1 cellular context compared by ENCODE assay signal in the genomic region with DNA sequence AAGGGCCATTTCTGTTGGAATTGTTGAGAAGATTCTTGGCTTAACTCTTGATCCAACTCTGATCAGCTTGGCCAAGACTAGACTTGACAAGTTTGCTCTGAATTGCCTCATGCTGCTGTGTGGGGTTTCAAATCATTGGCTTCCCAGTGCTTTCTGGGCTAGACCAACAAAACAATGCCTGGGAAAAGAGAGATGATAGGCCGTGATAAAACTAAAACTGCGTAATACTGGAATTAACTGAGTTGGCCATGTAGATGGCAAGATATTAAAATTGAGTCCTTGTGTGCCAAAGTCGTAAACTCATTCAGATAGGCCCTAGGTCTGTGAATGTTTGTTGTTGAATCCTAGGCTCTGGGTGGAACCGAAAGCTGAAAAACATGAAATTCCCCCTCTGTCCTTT.
TF ChIP-seq lines count a peak whose summit lies in the region.

No MANE protein-coding gene starts in this region.

TF ChIP-seq in HepG2, 621 proteins besides CTCF, POLR2A, EP300 and RAD21 (continued from another document):
- TF ChIP-seq, protein P1, sequence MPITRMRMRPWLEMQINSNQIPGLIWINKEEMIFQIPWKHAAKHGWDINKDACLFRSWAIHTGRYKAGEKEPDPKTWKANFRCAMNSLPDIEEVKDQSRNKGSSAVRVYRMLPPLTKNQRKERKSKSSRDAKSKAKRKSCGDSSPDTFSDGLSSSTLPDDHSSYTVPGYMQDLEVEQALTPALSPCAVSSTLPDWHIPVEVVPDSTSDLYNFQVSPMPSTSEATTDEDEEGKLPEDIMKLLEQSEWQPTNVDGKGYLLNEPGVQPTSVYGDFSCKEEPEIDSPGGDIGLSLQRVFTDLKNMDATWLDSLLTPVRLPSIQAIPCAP (CRISPR knock-in tag; IDR thresholded peaks at IDR 0.05; ENCODE audit: low read depth): no peak
- no peak for TF ChIP-seq KLF6 (CRISPR knock-in tag; IDR thresholded peaks at IDR 0.05)
- TF ChIP-seq, protein P2, sequence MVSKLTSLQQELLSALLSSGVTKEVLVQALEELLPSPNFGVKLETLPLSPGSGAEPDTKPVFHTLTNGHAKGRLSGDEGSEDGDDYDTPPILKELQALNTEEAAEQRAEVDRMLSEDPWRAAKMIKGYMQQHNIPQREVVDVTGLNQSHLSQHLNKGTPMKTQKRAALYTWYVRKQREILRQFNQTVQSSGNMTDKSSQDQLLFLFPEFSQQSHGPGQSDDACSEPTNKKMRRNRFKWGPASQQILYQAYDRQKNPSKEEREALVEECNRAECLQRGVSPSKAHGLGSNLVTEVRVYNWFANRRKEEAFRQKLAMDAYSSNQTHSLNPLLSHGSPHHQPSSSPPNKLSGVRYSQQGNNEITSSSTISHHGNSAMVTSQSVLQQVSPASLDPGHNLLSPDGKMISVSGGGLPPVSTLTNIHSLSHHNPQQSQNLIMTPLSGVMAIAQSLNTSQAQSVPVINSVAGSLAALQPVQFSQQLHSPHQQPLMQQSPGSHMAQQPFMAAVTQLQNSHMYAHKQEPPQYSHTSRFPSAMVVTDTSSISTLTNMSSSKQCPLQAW (CRISPR knock-in tag; IDR thresholded peaks at IDR 0.05): no peak
- TF ChIP-seq ZMAT3 (CRISPR knock-in tag; conservative IDR thresholded peaks at IDR 0.05): no peak
- TF ChIP-seq ZNF572 (CRISPR knock-in tag; IDR thresholded peaks at IDR 0.05): no peak
- TF ChIP-seq TAF15 (IDR thresholded peaks at IDR 0.05; ENCODE audit: low read depth, low read length, poor library complexity, severe bottlenecking): no peak
- TF ChIP-seq, protein P3, sequence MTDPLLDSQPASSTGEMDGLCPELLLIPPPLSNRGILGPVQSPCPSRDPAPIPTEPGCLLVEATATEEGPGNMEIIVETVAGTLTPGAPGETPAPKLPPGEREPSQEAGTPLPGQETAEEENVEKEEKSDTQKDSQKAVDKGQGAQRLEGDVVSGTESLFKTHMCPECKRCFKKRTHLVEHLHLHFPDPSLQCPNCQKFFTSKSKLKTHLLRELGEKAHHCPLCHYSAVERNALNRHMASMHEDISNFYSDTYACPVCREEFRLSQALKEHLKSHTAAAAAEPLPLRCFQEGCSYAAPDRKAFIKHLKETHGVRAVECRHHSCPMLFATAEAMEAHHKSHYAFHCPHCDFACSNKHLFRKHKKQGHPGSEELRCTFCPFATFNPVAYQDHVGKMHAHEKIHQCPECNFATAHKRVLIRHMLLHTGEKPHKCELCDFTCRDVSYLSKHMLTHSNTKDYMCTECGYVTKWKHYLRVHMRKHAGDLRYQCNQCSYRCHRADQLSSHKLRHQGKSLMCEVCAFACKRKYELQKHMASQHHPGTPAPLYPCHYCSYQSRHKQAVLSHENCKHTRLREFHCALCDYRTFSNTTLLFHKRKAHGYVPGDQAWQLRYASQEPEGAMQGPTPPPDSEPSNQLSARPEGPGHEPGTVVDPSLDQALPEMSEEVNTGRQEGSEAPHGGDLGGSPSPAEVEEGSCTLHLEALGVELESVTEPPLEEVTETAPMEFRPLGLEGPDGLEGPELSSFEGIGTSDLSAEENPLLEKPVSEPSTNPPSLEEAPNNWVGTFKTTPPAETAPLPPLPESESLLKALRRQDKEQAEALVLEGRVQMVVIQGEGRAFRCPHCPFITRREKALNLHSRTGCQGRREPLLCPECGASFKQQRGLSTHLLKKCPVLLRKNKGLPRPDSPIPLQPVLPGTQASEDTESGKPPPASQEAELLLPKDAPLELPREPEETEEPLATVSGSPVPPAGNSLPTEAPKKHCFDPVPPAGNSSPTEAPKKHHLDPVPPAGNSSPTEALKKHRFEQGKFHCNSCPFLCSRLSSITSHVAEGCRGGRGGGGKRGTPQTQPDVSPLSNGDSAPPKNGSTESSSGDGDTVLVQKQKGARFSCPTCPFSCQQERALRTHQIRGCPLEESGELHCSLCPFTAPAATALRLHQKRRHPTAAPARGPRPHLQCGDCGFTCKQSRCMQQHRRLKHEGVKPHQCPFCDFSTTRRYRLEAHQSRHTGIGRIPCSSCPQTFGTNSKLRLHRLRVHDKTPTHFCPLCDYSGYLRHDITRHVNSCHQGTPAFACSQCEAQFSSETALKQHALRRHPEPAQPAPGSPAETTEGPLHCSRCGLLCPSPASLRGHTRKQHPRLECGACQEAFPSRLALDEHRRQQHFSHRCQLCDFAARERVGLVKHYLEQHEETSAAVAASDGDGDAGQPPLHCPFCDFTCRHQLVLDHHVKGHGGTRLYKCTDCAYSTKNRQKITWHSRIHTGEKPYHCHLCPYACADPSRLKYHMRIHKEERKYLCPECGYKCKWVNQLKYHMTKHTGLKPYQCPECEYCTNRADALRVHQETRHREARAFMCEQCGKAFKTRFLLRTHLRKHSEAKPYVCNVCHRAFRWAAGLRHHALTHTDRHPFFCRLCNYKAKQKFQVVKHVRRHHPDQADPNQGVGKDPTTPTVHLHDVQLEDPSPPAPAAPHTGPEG (CRISPR knock-in tag; IDR thresholded peaks at IDR 0.05): no peak
- TF ChIP-seq, protein P4, sequence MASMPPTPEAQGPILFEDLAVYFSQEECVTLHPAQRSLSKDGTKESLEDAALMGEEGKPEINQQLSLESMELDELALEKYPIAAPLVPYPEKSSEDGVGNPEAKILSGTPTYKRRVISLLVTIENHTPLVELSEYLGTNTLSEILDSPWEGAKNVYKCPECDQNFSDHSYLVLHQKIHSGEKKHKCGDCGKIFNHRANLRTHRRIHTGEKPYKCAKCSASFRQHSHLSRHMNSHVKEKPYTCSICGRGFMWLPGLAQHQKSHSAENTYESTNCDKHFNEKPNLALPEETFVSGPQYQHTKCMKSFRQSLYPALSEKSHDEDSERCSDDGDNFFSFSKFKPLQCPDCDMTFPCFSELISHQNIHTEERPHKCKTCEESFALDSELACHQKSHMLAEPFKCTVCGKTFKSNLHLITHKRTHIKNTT (CRISPR knock-in tag; IDR thresholded peaks at IDR 0.05): no peak
- TF ChIP-seq, protein P5, sequence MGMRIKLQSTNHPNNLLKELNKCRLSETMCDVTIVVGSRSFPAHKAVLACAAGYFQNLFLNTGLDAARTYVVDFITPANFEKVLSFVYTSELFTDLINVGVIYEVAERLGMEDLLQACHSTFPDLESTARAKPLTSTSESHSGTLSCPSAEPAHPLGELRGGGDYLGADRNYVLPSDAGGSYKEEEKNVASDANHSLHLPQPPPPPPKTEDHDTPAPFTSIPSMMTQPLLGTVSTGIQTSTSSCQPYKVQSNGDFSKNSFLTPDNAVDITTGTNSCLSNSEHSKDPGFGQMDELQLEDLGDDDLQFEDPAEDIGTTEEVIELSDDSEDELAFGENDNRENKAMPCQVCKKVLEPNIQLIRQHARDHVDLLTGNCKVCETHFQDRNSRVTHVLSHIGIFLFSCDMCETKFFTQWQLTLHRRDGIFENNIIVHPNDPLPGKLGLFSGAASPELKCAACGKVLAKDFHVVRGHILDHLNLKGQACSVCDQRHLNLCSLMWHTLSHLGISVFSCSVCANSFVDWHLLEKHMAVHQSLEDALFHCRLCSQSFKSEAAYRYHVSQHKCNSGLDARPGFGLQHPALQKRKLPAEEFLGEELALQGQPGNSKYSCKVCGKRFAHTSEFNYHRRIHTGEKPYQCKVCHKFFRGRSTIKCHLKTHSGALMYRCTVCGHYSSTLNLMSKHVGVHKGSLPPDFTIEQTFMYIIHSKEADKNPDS (CRISPR knock-in tag; IDR thresholded peaks at IDR 0.05): no peak
- TF ChIP-seq NBN (conservative IDR thresholded peaks at IDR 0.05): no peak
- TF ChIP-seq, protein P6, sequence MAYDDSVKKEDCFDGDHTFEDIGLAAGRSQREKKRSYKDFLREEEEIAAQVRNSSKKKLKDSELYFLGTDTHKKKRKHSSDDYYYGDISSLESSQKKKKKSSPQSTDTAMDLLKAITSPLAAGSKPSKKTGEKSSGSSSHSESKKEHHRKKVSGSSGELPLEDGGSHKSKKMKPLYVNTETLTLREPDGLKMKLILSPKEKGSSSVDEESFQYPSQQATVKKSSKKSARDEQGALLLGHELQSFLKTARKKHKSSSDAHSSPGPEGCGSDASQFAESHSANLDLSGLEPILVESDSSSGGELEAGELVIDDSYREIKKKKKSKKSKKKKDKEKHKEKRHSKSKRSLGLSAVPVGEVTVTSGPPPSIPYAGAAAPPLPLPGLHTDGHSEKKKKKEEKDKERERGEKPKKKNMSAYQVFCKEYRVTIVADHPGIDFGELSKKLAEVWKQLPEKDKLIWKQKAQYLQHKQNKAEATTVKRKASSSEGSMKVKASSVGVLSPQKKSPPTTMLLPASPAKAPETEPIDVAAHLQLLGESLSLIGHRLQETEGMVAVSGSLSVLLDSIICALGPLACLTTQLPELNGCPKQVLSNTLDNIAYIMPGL (CRISPR knock-in tag; IDR thresholded peaks at IDR 0.05; ENCODE audit: borderline replicate concordance in 1 of 2, low read depth in 1 of 2): no peak
- TF ChIP-seq ZBTB21 (CRISPR knock-in tag; IDR thresholded peaks at IDR 0.05): no peak
